Comparison of ENCODE assay signal across 14 cellular contexts in the genomic region with DNA sequence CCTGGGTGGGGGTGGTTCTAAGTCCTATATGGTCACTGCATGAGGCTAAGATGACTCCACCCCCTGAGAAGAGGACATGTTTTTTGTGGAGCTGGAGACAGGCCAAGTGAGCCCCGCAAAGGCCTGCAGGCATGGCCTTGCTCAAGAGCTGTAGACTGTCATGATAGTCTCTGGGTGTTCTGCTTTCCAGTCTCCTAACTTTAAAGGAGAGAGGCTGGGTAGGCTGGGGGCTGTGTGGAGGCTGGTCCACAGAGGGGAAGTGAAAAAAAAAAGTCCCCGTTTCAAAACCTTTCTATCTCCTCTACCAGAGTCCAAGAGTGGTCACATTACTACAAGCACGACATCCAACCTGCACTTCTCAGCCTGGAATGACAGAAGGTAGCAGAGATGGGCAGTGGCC.
"Had no signal": no experiment of that assay in that cellular context is flagged by ENCODE, and none has a peak within 500 bp of the region (broad histone marks: within the 10 kb centered on the region; RNA-seq: fewer than 3 reads in every experiment).

No MANE protein-coding gene starts in this region.

- H3K4me3 ChIP-seq: heart left ventricle, lower lobe of right lung, psoas muscle, right lobe of liver, upper lobe of left lung had no signal

- H3K27me3 ChIP-seq: heart left ventricle, right lobe of liver, upper lobe of left lung had no signal

- H3K4me3 Mint-ChIP-seq: activated naive CD4-positive, alpha-beta T cell treated with anti-CD3 and anti-CD28 coated beads for 36 hours; neural crest cell; stimulated activated naive CD8-positive, alpha-beta T cell treated with anti-CD3 and anti-CD28 coated beads, Interleukin-15, Interleukin-2, amounts not matched to agents 100 ng/mL and 50 ng/mL, for 24 hours had no signal

- DNase-seq: activated CD4-positive, alpha-beta T cell treated with anti-CD3 and anti-CD28 coated beads, Interleukin-2, amount 50 U/mL, for 48 hours; activated naive CD4-positive, alpha-beta T cell treated with anti-CD3 and anti-CD28 coated beads for 36 hours; activated T-cell treated with anti-CD3 and anti-CD28 coated beads, Interleukin-2, amount 50 U/mL, for 1 hour; dermis blood vessel endothelial cell; heart left ventricle; left cardiac atrium; lower lobe of right lung; psoas muscle; right lobe of liver; upper lobe of left lung had no signal

- ATAC-seq: psoas muscle had no signal

- H3K9me3 ChIP-seq: heart left ventricle, lower lobe of right lung, psoas muscle, right lobe of liver, upper lobe of left lung had no signal

- H3K27me3 Mint-ChIP-seq: stimulated activated naive CD8-positive, alpha-beta T cell treated with anti-CD3 and anti-CD28 coated beads, Interleukin-15, Interleukin-2, amounts not matched to agents 100 ng/mL and 50 ng/mL, for 24 hours had no signal

- H3K9me3 Mint-ChIP-seq: neural crest cell had no signal

- H3K36me3 ChIP-seq: heart left ventricle, lower lobe of right lung, right lobe of liver, upper lobe of left lung had no signal

- H3K27ac Mint-ChIP-seq: activated naive CD4-positive, alpha-beta T cell treated with anti-CD3 and anti-CD28 coated beads for 36 hours; activated T-helper 2 cell treated with anti-CD3 and anti-CD28 coated beads, Interferon-gamma antibody, Interleukin-2, Interleukin-4, amounts not matched to agents 10 μg/mL and 5 μg/mL and 100 μg/mL, durations not matched to agents 14 hours and 24 hours and 36 hours; stimulated activated naive CD8-positive, alpha-beta T cell treated with anti-CD3 and anti-CD28 coated beads, Interleukin-15, Interleukin-2, amounts not matched to agents 100 ng/mL and 50 ng/mL, for 24 hours had no signal

- H3K27ac ChIP-seq: lower lobe of right lung, psoas muscle, right lobe of liver, VCaP had no signal
